Comparison of ENCODE assay signal across 8 cellular contexts in genomic region chr10:102241444-102242117, GRCh38. TPM values are rescaled to one million over a fixed set of nuclear protein-coding genes. Genes with fewer than 3 reads are reported as not detected.
DNase-seq lines count a peak whose midpoint lies in the region; ATAC-seq and TF ChIP-seq lines count a peak whose summit lies in the region.

Gene PITX3 (minus strand): TSS chr10:102241512. CDS start chr10:102232080, 9,432 bp downstream.

- H3K4me1 Mint-ChIP-seq in CD8-positive, alpha-beta memory T cell, result peaks cover 31 to 43% (median 36%) of the 10 kb centered on the region in 3 donors
- peaks cover 22% of the 10 kb centered on the region for H3K4me1 Mint-ChIP-seq in activated naive CD8-positive, alpha-beta T cell treated with anti-CD3 and anti-CD28 coated beads, Interleukin-2, amount 10 ng/mL, durations not matched to agents 7 days and 5 days

- POLR2A ChIA-PET in CD8-positive, alpha-beta memory T cell (lab: Charles Lee), result interaction anchor here (0.7 kb wide), 1 partner anchor 110 kb away, joined by 5 read pairs; no protein-coding TSS in a partner anchor
- POLR2A ChIA-PET in activated naive CD8-positive, alpha-beta T cell treated with anti-CD3 and anti-CD28 coated beads, Interleukin-2, amount 10 ng/mL, durations not matched to agents 7 days and 5 days (lab: Charles Lee), result interaction anchor here (0.7 kb wide), 1 partner anchor 10 kb away, joined by 3 read pairs; no protein-coding TSS in a partner anchor

- H4K20me1 ChIP-seq in SU-DHL-6 (ENCODE audit: low read depth, low read length), result 0 out of 2 replicates have a peak, but pooled peaks cover 1% of the 10 kb centered on the region

- peaks cover 11% of the 10 kb centered on the region for H3K79me2 ChIP-seq in SU-DHL-6 (ENCODE audit: insufficient read depth, low read length)
- peaks cover 9% of the 10 kb centered on the region for H3K79me2 ChIP-seq in parathyroid adenoma

- H3K27ac ChIP-seq in CD8-positive, alpha-beta memory T cell (ENCODE audit: low read depth, low read length), result no peak within 1 kb of the TSS
- H3K27ac ChIP-seq in SU-DHL-6 (ENCODE audit: low read depth, low read length), result no peak within 1 kb of the TSS
- no peak within 1 kb of the TSS for H3K27ac ChIP-seq in parathyroid adenoma
- no peak within 1 kb of the TSS for H3K27ac ChIP-seq in thymus (ENCODE audit: low read depth)

- no peaks in the 10 kb centered on the region for H3K9me3 ChIP-seq in CD8-positive, alpha-beta memory T cell (ENCODE audit: low read length)
- H3K9me3 ChIP-seq in SU-DHL-6 (ENCODE audit: insufficient read depth, low read length) (no peaks in the 10 kb centered on the region), parathyroid adenoma (ENCODE audit: control insufficient read depth, low read length) (no peaks in the 10 kb centered on the region), thymus (ENCODE audit: control insufficient read depth) (peaks cover 5% of the 10 kb centered on the region)

- H2AFZ ChIP-seq in SU-DHL-6 (ENCODE audit: low read depth, low read length, severe bottlenecking) (no peak within 1 kb of the TSS), parathyroid adenoma (peak within 1 kb of the TSS; percentile 72)

- CTCF ChIA-PET in CD8-positive, alpha-beta memory T cell (lab: Charles Lee), result interaction anchor here (1.3 to 5.1 kb wide), 3 partner anchors 8 to 111 kb away, joined by 3 to 32 read pairs (median 29); no protein-coding TSS in a partner anchor

- H3K4me3 ChIP-seq in CD8-positive, alpha-beta memory T cell (ENCODE audit: low read length), result peak within 1 kb of the TSS; percentile 68
- H3K4me3 ChIP-seq in SU-DHL-6 (ENCODE audit: insufficient read depth, low read length, poor library complexity, severe bottlenecking) (no peak within 1 kb of the TSS), parathyroid adenoma (ENCODE audit: low read depth, low read length) (peak within 1 kb of the TSS; percentile 43), thymus (ENCODE audit: low read length) (peak within 1 kb of the TSS; percentile 41)

- H3F3A ChIP-seq in SU-DHL-6 (ENCODE audit: insufficient read depth), result no peaks in the 10 kb centered on the region

- peak within 1 kb of the TSS; percentile 75 to 92 (median 83) for H3K4me3 Mint-ChIP-seq in CD8-positive, alpha-beta memory T cell
- H3K4me3 Mint-ChIP-seq in activated naive CD8-positive, alpha-beta T cell treated with anti-CD3 and anti-CD28 coated beads, Interleukin-2, amount 10 ng/mL, durations not matched to agents 7 days and 5 days, result peak within 1 kb of the TSS; percentile 79

- no peaks in the 10 kb centered on the region for H3K36me3 ChIP-seq in CD8-positive, alpha-beta memory T cell (ENCODE audit: insufficient read depth, low read length)
- no peaks in the 10 kb centered on the region for H3K36me3 ChIP-seq in SU-DHL-6 (ENCODE audit: low read length)
- no peaks in the 10 kb centered on the region for H3K36me3 ChIP-seq in parathyroid adenoma (ENCODE audit: control insufficient read depth, insufficient read depth, low read length)
- no peaks in the 10 kb centered on the region for H3K36me3 ChIP-seq in thymus (ENCODE audit: control insufficient read depth, insufficient read depth)

- peak; percentile 80 to 92 (median 89) for DNase-seq in CD8-positive, alpha-beta memory T cell
- peak; percentile 96 for DNase-seq in HuH-7.5 (ENCODE audit: low spot score)
- peak; percentile 92 for DNase-seq in activated naive CD8-positive, alpha-beta T cell treated with anti-CD3 and anti-CD28 coated beads, Interleukin-2, amount 10 ng/mL, durations not matched to agents 7 days and 5 days
- DNase-seq in Right ventricle myocardium superior, result peak; percentile 97

- peak; percentile 33 for ATAC-seq in GM19467 (IDR thresholded peaks at IDR 0.05; ENCODE audit: unreplicated experiment)
- peak; percentile 31 for ATAC-seq in activated naive CD8-positive, alpha-beta T cell treated with anti-CD3 and anti-CD28 coated beads, Interleukin-2, amount 10 ng/mL, durations not matched to agents 7 days and 5 days (ENCODE audit: low read depth)
- peak; percentile 86 for ATAC-seq in Right ventricle myocardium superior (ENCODE audit: poor library complexity)

- peaks cover 15 to 21% of the 10 kb centered on the region in 2 donors for H3K27me3 Mint-ChIP-seq in CD8-positive, alpha-beta memory T cell
- H3K27me3 Mint-ChIP-seq in activated naive CD8-positive, alpha-beta T cell treated with anti-CD3 and anti-CD28 coated beads, Interleukin-2, amount 10 ng/mL, durations not matched to agents 7 days and 5 days, result peaks cover 47% of the 10 kb centered on the region

- H3K9ac ChIP-seq in SU-DHL-6 (ENCODE audit: low read length) (no peak within 1 kb of the TSS), parathyroid adenoma (no peak within 1 kb of the TSS)

- H3K4me2 ChIP-seq in SU-DHL-6 (ENCODE audit: low read depth, low read length, poor library complexity, severe bottlenecking), result peak within 1 kb of the TSS; percentile 38
- peak within 1 kb of the TSS; percentile 93 for H3K4me2 ChIP-seq in parathyroid adenoma (ENCODE audit: low read length)

- peaks cover 34% of the 10 kb centered on the region for H3K4me1 ChIP-seq in CD8-positive, alpha-beta memory T cell (ENCODE audit: insufficient read depth, low read length)
- H3K4me1 ChIP-seq in parathyroid adenoma, result peaks cover 13% of the 10 kb centered on the region
- peaks cover 8% of the 10 kb centered on the region for H3K4me1 ChIP-seq in thymus (ENCODE audit: control insufficient read depth, insufficient read depth, low read length)

- intact Hi-C loops in Right ventricle myocardium superior (cut with DNase I), result no loop called here

- no peaks in the 10 kb centered on the region for H3K9me3 Mint-ChIP-seq in CD8-positive, alpha-beta memory T cell
- H3K9me3 Mint-ChIP-seq in activated naive CD8-positive, alpha-beta T cell treated with anti-CD3 and anti-CD28 coated beads, Interleukin-2, amount 10 ng/mL, durations not matched to agents 7 days and 5 days, result no peaks in the 10 kb centered on the region

- 2% methylated on average over 57 of the region's 57 CpGs for WGBS in thymus

- H3K9me2 ChIP-seq in SU-DHL-6 (replicated peaks; ENCODE audit: insufficient read depth, low read length), result no peaks in the 10 kb centered on the region

- H3K27me3 ChIP-seq in CD8-positive, alpha-beta memory T cell (ENCODE audit: insufficient read depth, low read length, poor library complexity, severe bottlenecking), result peaks cover 18% of the 10 kb centered on the region
- no peaks in the 10 kb centered on the region for H3K27me3 ChIP-seq in SU-DHL-6 (ENCODE audit: low read length)
- no peaks in the 10 kb centered on the region for H3K27me3 ChIP-seq in parathyroid adenoma (ENCODE audit: control insufficient read depth, insufficient read depth, low read length)
- peaks cover 46% of the 10 kb centered on the region for H3K27me3 ChIP-seq in thymus (ENCODE audit: control insufficient read depth, insufficient read depth)

- H3K27ac Mint-ChIP-seq in CD8-positive, alpha-beta memory T cell, result peak within 1 kb of the TSS in 5 of 8 donors; percentile 4 to 58 (median 25)
- H3K27ac Mint-ChIP-seq in activated naive CD8-positive, alpha-beta T cell treated with anti-CD3 and anti-CD28 coated beads, Interleukin-2, amount 10 ng/mL, durations not matched to agents 7 days and 5 days, result no peak within 1 kb of the TSS

- peaks cover 0 to 8% (median 0%) of the 10 kb centered on the region in 3 donors for H3K36me3 Mint-ChIP-seq in CD8-positive, alpha-beta memory T cell
- peaks cover 3% of the 10 kb centered on the region for H3K36me3 Mint-ChIP-seq in activated naive CD8-positive, alpha-beta T cell treated with anti-CD3 and anti-CD28 coated beads, Interleukin-2, amount 10 ng/mL, durations not matched to agents 7 days and 5 days

- no peak for TF ChIP-seq CTCF in SU-DHL-6 (IDR thresholded peaks at IDR 0.05; ENCODE audit: insufficient read depth, low read length, poor library complexity, severe bottlenecking)
- no peak for TF ChIP-seq CTCF in parathyroid adenoma (IDR thresholded peaks at IDR 0.05)

RNA-seq across cellular contexts. Expression of gene PITX3, which starts in this region (rescaled TPM):
- total RNA-seq in CD8-positive, alpha-beta memory T cell, result not detected
- not detected for polyA plus RNA-seq in CD8-positive, alpha-beta memory T cell
- total RNA-seq in activated naive CD8-positive, alpha-beta T cell treated with anti-CD3 and anti-CD28 coated beads, Interleukin-2, amount 10 ng/mL, durations not matched to agents 7 days and 5 days, result not detected
- 3.4 TPM for total RNA-seq in Right ventricle myocardium superior
- polyA plus RNA-seq in thymus, result 0.02 TPM

Comparison
In these comparisons a context has a peak if more than half of its experiments do, and no peak if none do; other contexts are left out.
1. Peak in DNase-seq and H3K4me3 ChIP-seq in CD8-positive, alpha-beta memory T cell; RNA of the gene not detected or under 1 TPM.
2. Peak in DNase-seq and ATAC-seq in activated naive CD8-positive, alpha-beta T cell treated with anti-CD3 and anti-CD28 coated beads, Interleukin-2, amount 10 ng/mL, durations not matched to agents 7 days and 5 days; RNA of the gene not detected or under 1 TPM.
3. ATAC-seq: peak in every context shown above with its lines; median percentile 86 in Right ventricle myocardium superior; 33 in GM19467; 31 in activated naive CD8-positive, alpha-beta T cell treated with anti-CD3 and anti-CD28 coated beads, Interleukin-2, amount 10 ng/mL, durations not matched to agents 7 days and 5 days.